6 cellular contexts compared by ENCODE assay signal in the genomic region with DNA sequence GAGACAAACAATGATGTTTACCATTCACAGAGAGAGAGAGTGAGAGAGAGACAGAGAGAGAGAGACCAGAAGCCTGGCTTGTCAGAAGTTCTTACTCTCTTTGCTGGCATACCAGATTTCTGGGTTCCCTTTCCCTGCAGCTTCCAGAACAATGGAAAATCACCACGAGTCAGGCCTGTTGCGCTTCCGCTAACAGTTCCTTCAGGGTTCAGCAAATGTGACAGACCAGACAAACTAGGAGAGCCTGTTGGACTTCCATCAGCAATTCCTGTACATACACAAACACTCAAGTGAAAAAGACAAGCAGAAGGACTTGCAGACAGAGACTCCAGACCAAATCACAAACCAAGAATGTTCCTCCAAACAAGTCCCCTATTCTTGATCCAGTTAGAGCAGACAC. TPM values are rescaled to one million over a fixed set of nuclear protein-coding genes. Genes with fewer than 3 reads are reported as not detected.
"Had no signal": no experiment of that assay in that cellular context is flagged by ENCODE, and none has a peak within 500 bp of the region (broad histone marks: within the 10 kb centered on the region; RNA-seq: fewer than 3 reads in every experiment).

No MANE protein-coding gene starts in this region.

RNA-seq across cellular contexts. Expression of a gene that starts 6.1 kb away (rescaled TPM):
- total RNA-seq: GM23248, H7, HFFc6, HT1080, IMR-90 had no signal
- polyA plus RNA-seq: GM23248, IMR-90 had no signal

RNA-seq across cellular contexts. Expression of a gene that starts 7.3 kb away (rescaled TPM):
- total RNA-seq: GM23248, H4, H7, HFFc6, HT1080, IMR-90 had no signal
- polyA plus RNA-seq: GM23248, IMR-90 had no signal

RNA-seq across cellular contexts. Expression of a gene that starts 21.4 kb away (rescaled TPM):
- total RNA-seq: GM23248, H4, H7, HFFc6, IMR-90 had no signal
- polyA plus RNA-seq: GM23248 had no signal
